ENCODE assay signal across 10 cellular contexts in the genomic region with DNA sequence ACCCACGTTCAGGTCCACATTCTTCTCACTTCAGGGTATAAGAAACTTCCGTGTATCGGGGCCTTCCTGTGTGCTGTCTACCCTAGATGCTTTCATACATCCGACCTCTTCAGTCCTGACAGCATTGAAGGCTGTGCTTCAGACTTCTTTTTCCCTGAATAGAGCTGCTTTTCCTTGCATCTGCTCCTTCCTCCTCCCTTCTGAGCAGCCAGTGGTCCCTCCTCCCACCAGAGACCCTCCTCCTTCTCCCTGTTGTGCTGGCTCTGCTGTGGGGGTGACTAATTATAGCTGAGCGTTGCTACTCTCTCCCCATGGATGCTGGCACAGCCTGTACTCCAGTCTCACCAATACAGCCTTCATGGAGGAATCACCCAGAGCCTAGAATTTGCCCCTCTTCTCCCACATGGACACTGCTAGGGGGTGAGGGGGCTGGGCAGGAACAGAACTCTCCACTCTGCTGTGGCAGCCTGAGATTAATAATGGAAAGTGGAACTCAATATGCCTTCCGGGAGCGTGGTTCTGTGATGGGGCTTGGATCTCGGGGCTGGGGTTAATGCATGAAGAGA. TPM values are rescaled to one million over a fixed set of nuclear protein-coding genes. Genes with fewer than 3 reads are reported as not detected.
DNase-seq lines count a peak whose midpoint lies in the region; ATAC-seq, FAIRE-seq and TF ChIP-seq lines count a peak whose summit lies in the region.
"Had no signal": no experiment of that assay in that cellular context is flagged by ENCODE, and none has a peak within 500 bp of the region (broad histone marks: within the 10 kb centered on the region; RNA-seq: fewer than 3 reads in every experiment).

No MANE protein-coding gene starts in this region.

- H4K20me1 ChIP-seq in astrocyte (ENCODE audit: insufficient read depth, low read length): no peaks in the 10 kb centered on the region

- H3K27me3 ChIP-seq in astrocyte (ENCODE audit: insufficient read depth, low read length): no peaks in the 10 kb centered on the region
- H3K27me3 ChIP-seq in naive thymus-derived CD4-positive, alpha-beta T cell (ENCODE audit: control insufficient read depth in 2 of 2, insufficient read depth in 2 of 2, low read length in 2 of 2): no peaks in the 10 kb centered on the region

- H3K36me3 Mint-ChIP-seq in CD14-positive monocyte (peaks cover 3 to 4% of the 10 kb centered on the region in 2 donors), astrocyte (ENCODE audit: low read depth, unreplicated experiment) (no peaks in the 10 kb centered on the region)
- no peaks in the 10 kb centered on the region for H3K36me3 Mint-ChIP-seq in naive thymus-derived CD4-positive, alpha-beta T cell

- peak overlapping the region; percentile 72 for H3K4me3 ChIP-seq in HFF-Myc (replicated peaks; ENCODE audit: low read depth, low read length)
- H3K4me3 ChIP-seq in astrocyte (ENCODE audit: insufficient read depth, low read depth, low read length): no peak overlapping the region
- H3K4me3 ChIP-seq in naive thymus-derived CD4-positive, alpha-beta T cell (ENCODE audit: low read length): no peak overlapping the region

- H2AFZ ChIP-seq in astrocyte (ENCODE audit: low read depth, low read length): peak overlapping the region; percentile 77

- no peak for ATAC-seq in naive thymus-derived CD4-positive, alpha-beta T cell
- no peak for ATAC-seq in activated CD4-positive, CD25-positive, alpha-beta regulatory T cell treated with anti-CD3 and anti-CD28 coated beads, Interleukin-2, amount 50 U/mL, for 24 hours
- no peak for ATAC-seq in GM19035 (IDR thresholded peaks at IDR 0.05; ENCODE audit: unreplicated experiment)
- ATAC-seq: right lobe of liver had no signal

- TF ChIP-seq CTCF in CD14-positive monocyte (IDR thresholded peaks at IDR 0.05): no peak
- TF ChIP-seq CTCF in HFF-Myc (IDR thresholded peaks at IDR 0.05; ENCODE audit: low read depth, low read length, missing control alignments): no peak
- TF ChIP-seq CTCF in astrocyte (IDR thresholded peaks at IDR 0.05; ENCODE audit: insufficient read depth, low read depth, low read length): no peak

- H3K36me3 ChIP-seq in astrocyte (ENCODE audit: insufficient read depth, low read length): no peaks in the 10 kb centered on the region
- H3K36me3 ChIP-seq in naive thymus-derived CD4-positive, alpha-beta T cell (ENCODE audit: control insufficient read depth in 2 of 3, insufficient read depth in 3 of 3, low read length in 3 of 3): no peaks in the 10 kb centered on the region
- H3K36me3 ChIP-seq: right lobe of liver had no signal

- peaks cover 22 to 44% (median 32%) of the 10 kb centered on the region in 3 donors for H3K27me3 Mint-ChIP-seq in CD14-positive monocyte (ENCODE audit: low read depth in 3 of 3)
- peaks cover 16% of the 10 kb centered on the region for H3K27me3 Mint-ChIP-seq in astrocyte (ENCODE audit: low read depth, unreplicated experiment)
- peaks cover 0 to 20% (median 0%) of the 10 kb centered on the region in 5 donors for H3K27me3 Mint-ChIP-seq in naive thymus-derived CD4-positive, alpha-beta T cell

- peaks cover 33% of the 10 kb centered on the region for H3K4me1 ChIP-seq in astrocyte (ENCODE audit: insufficient read depth, low read length)
- H3K4me1 ChIP-seq in naive thymus-derived CD4-positive, alpha-beta T cell (ENCODE audit: control insufficient read depth in 2 of 2, insufficient read depth in 2 of 2, low read length in 2 of 2): peaks cover 23 to 25% of the 10 kb centered on the region in 2 donors

- H3K4me3 Mint-ChIP-seq in CD14-positive monocyte: peak overlapping the region; percentile 68 to 80
- peak overlapping the region; percentile 70 for H3K4me3 Mint-ChIP-seq in astrocyte (ENCODE audit: unreplicated experiment)
- peak overlapping the region; percentile 73 to 96 (median 82) for H3K4me3 Mint-ChIP-seq in naive thymus-derived CD4-positive, alpha-beta T cell

- H3K4me2 ChIP-seq in astrocyte (ENCODE audit: low read length): peak overlapping the region; percentile 95

- CTCF ChIA-PET in naive thymus-derived CD4-positive, alpha-beta T cell (lab: Charles Lee): interaction anchor here (0.5 kb wide), 1 partner anchor 77 kb away, joined by 3 read pairs; no protein-coding TSS in a partner anchor

- FAIRE-seq in astrocyte (lab: Jason Lieb, UNC) (no peak), GM19239 (lab: Jason Lieb, UNC) (no peak)

- no peak overlapping the region for H3K27ac ChIP-seq in astrocyte (ENCODE audit: low read depth, low read length)
- no peak overlapping the region for H3K27ac ChIP-seq in naive thymus-derived CD4-positive, alpha-beta T cell (ENCODE audit: low read depth, low read length)
- H3K27ac ChIP-seq: right lobe of liver had no signal

- H3K9me3 Mint-ChIP-seq in CD14-positive monocyte (peaks cover 0 to 9% (median 4%) of the 10 kb centered on the region in 7 donors), astrocyte (ENCODE audit: unreplicated experiment) (no peaks in the 10 kb centered on the region)
- no peaks in the 10 kb centered on the region for H3K9me3 Mint-ChIP-seq in naive thymus-derived CD4-positive, alpha-beta T cell

- H3K4me1 Mint-ChIP-seq in CD14-positive monocyte: peaks cover 34% of the 10 kb centered on the region
- H3K4me1 Mint-ChIP-seq in astrocyte (ENCODE audit: low read depth, unreplicated experiment): peaks cover 17% of the 10 kb centered on the region
- peaks cover 26 to 40% (median 30%) of the 10 kb centered on the region in 7 donors for H3K4me1 Mint-ChIP-seq in naive thymus-derived CD4-positive, alpha-beta T cell

- peaks cover 17% of the 10 kb centered on the region for H3K79me2 ChIP-seq in astrocyte (ENCODE audit: insufficient read depth, low read length)

- intact Hi-C loops in CD14-positive monocyte (cut with micrococcal nuclease): loop anchor here in 1 of 2 donors (10.0 kb wide), 3 partner anchors 225 to 555 kb away; partner anchors contain the start of genes CMTM4 and CTCF
- intact Hi-C loops in naive thymus-derived CD4-positive, alpha-beta T cell (cut with micrococcal nuclease): loop anchor here in 1 of 2 donors (2.0 to 10.0 kb wide), 4 partner anchors 232 to 1882 kb away; partner anchors contain the start of genes AGRP, ATP6V0D1, CENPT and CHTF8

- H3K9me3 ChIP-seq in astrocyte (ENCODE audit: insufficient read depth, low read depth, low read length): no peaks in the 10 kb centered on the region
- H3K9me3 ChIP-seq in naive thymus-derived CD4-positive, alpha-beta T cell (ENCODE audit: control insufficient read depth in 2 of 3, low read length in 3 of 3): no peaks in the 10 kb centered on the region
- H3K9me3 ChIP-seq: right lobe of liver had no signal

- POLR2A ChIA-PET in naive thymus-derived CD4-positive, alpha-beta T cell (lab: Charles Lee): interaction anchor here (0.7 to 1.8 kb wide), 2 partner anchors 92 to 661 kb away, joined by 3 to 4 read pairs; no protein-coding TSS in a partner anchor

- no peak for DNase-seq in CD14-positive monocyte (ENCODE audit: low spot score)
- no peak for DNase-seq in HFF-Myc (ENCODE audit: extremely low read depth, low read depth)
- no peak for DNase-seq in astrocyte (ENCODE audit: low read depth)
- DNase-seq in naive thymus-derived CD4-positive, alpha-beta T cell: no peak
- no peak for DNase-seq in GM19239 (ENCODE audit: insufficient read length, low spot score)
- no peak for DNase-seq in EL
- DNase-seq: NCI-H1092 had no signal

- H3K9ac ChIP-seq in astrocyte (ENCODE audit: low read length): peak overlapping the region; percentile 78

- peak overlapping the region in 1 of 7 donors; percentile 23 for H3K27ac Mint-ChIP-seq in CD14-positive monocyte
- H3K27ac Mint-ChIP-seq in astrocyte (ENCODE audit: unreplicated experiment): peak overlapping the region; percentile 5
- H3K27ac Mint-ChIP-seq in naive thymus-derived CD4-positive, alpha-beta T cell: peak overlapping the region in 5 of 9 donors; percentile 34 to 70 (median 62)

RNA-seq across cellular contexts. Expression of gene SLC9A5, which starts 1.1 kb away (rescaled TPM):
- not detected for polyA plus RNA-seq in CD14-positive monocyte
- 2.4 and 2.5 TPM in 2 replicates for total RNA-seq in astrocyte
- total RNA-seq in naive thymus-derived CD4-positive, alpha-beta T cell: 1 to 10 TPM; 1.7 to 3.7 (median 2.2) TPM
- polyA plus RNA-seq in naive thymus-derived CD4-positive, alpha-beta T cell: under 1 TPM; 0.11 to 0.18 TPM

RNA-seq across cellular contexts. Expression of gene FHOD1, which starts 2.6 kb away (rescaled TPM):
- 1 to 10 TPM; 5.1 to 5.5 TPM for polyA plus RNA-seq in CD14-positive monocyte
- 38.1 and 40.5 TPM in 2 replicates for total RNA-seq in astrocyte
- total RNA-seq in naive thymus-derived CD4-positive, alpha-beta T cell: 10 to 100 TPM; 23.7 to 81.7 (median 35.1) TPM
- 1 to 10 TPM; 3.6 to 3.7 TPM for polyA plus RNA-seq in naive thymus-derived CD4-positive, alpha-beta T cell

RNA-seq across cellular contexts. Expression of gene TMEM208, which starts 22.9 kb away (rescaled TPM):
- polyA plus RNA-seq in CD14-positive monocyte: 100 to 1,000 TPM; 117 to 130 TPM
- total RNA-seq in astrocyte: 47.5 and 51.6 TPM in 2 replicates
- total RNA-seq in naive thymus-derived CD4-positive, alpha-beta T cell: 10 to 100 TPM; 27.6 to 44.8 (median 32.7) TPM
- 10 to 100 TPM; 79.7 to 88.3 TPM for polyA plus RNA-seq in naive thymus-derived CD4-positive, alpha-beta T cell

RNA-seq across cellular contexts. Expression of gene PLEKHG4, which starts 29.5 kb away (rescaled TPM):
- polyA plus RNA-seq in CD14-positive monocyte: 1 to 10 TPM in 1 of 2 donors, under 1 TPM in 1; 0.79 to 3.2 TPM
- 1.8 and 2.4 TPM in 2 replicates for total RNA-seq in astrocyte
- 10 to 100 TPM; 18.9 to 32.3 (median 26.1) TPM for total RNA-seq in naive thymus-derived CD4-positive, alpha-beta T cell
- polyA plus RNA-seq in naive thymus-derived CD4-positive, alpha-beta T cell: 1 to 10 TPM; 6.2 to 9.1 TPM

RNA-seq across cellular contexts. Expression of gene ELMO3, which starts 50.9 kb away (rescaled TPM):
- polyA plus RNA-seq in CD14-positive monocyte: under 1 TPM in 1 of 2 donors, not detected in 1; 0.15 TPM
- total RNA-seq in astrocyte: 1.2 and 1.4 TPM in 2 replicates
- 1 to 10 TPM; 2.6 to 9.1 (median 7.5) TPM for total RNA-seq in naive thymus-derived CD4-positive, alpha-beta T cell
- polyA plus RNA-seq in naive thymus-derived CD4-positive, alpha-beta T cell: under 1 TPM in 1 of 2 donors, not detected in 1; 0.07 TPM
